ENCODE assay signal across 22 cellular contexts in genomic region chr12:127398026-127398715, GRCh38.
"Had no signal": no experiment of that assay in that cellular context is flagged by ENCODE, and none has a peak within 500 bp of the region (broad histone marks: within the 10 kb centered on the region; RNA-seq: fewer than 3 reads in every experiment).

No MANE protein-coding gene starts in this region.

- H3K4me1 Mint-ChIP-seq: neural crest cell, T-cell had no signal

- H3K27me3 ChIP-seq: right atrium auricular region, thyroid gland had no signal

- H3K9me3 ChIP-seq: left lung, right atrium auricular region, thyroid gland had no signal

- H3K27me3 Mint-ChIP-seq: T-cell had no signal

- H3K27ac ChIP-seq: left lung, right atrium auricular region, thyroid gland had no signal

- H3K36me3 Mint-ChIP-seq: T-cell had no signal

- H3K9me3 Mint-ChIP-seq: activated T-cell treated with anti-CD3 and anti-CD28 coated beads, Interleukin-2, amount 50 U/mL, for 4 hours; effector memory CD8-positive, alpha-beta T cell; neural crest cell; T-cell had no signal

- H3K36me3 ChIP-seq: left lung, right atrium auricular region, thyroid gland had no signal

- H3K27ac Mint-ChIP-seq: effector memory CD8-positive, alpha-beta T cell; progenitor cell of endocrine pancreas; T-cell had no signal

- H3K4me1 ChIP-seq: left lung, right atrium auricular region, thyroid gland had no signal

- DNase-seq: activated CD4-positive, alpha-beta T cell treated with anti-CD3 and anti-CD28 coated beads, Interleukin-2, amount 50 U/mL, for 1 hour; activated CD4-positive, CD25-positive, alpha-beta regulatory T cell treated with anti-CD3 and anti-CD28 coated beads, Interleukin-2, amount 50 U/mL, for 72 hours; activated CD8-positive, alpha-beta memory T cell treated with anti-CD3 and anti-CD28 coated beads, Interleukin-2, amount 50 U/mL, for 4 hours; activated effector memory CD4-positive, alpha-beta T cell treated with anti-CD3 and anti-CD28 coated beads, Interleukin-2, amount 50 U/mL, for 16 hours; activated naive CD4-positive, alpha-beta T cell treated with anti-CD3 and anti-CD28 coated beads, Interleukin-2, amount 50 U/mL, for 16 hours; activated T-cell treated with anti-CD3 and anti-CD28 coated beads, Interleukin-2, amount 50 U/mL, for 4 hours; aorta; dermis blood vessel endothelial cell; effector memory CD8-positive, alpha-beta T cell; hypothalamus; kidney; left lung; stimulated activated CD4-positive, alpha-beta T cell treated with anti-CD3 and anti-CD28 coated beads, Interleukin-12 subunit alpha, Interleukin-12 subunit beta, amount 100 ng/mL, for 4 hours; stimulated activated CD4-positive, alpha-beta T cell treated with anti-CD3 and anti-CD28 coated beads, Interleukin-1b, Interleukin-23, amount 100 ng/mL, for 48 hours; stimulated activated CD8-positive, alpha-beta memory T cell treated with anti-CD3 and anti-CD28 coated beads, Interleukin-4, amount 100 ng/mL, for 48 hours; stimulated activated naive CD4-positive, alpha-beta T cell; T-cell; T-helper 9 cell; thyroid gland had no signal

- H3K4me3 Mint-ChIP-seq: activated T-cell treated with anti-CD3 and anti-CD28 coated beads, Interleukin-2, amount 50 U/mL, for 4 hours; effector memory CD8-positive, alpha-beta T cell; neural crest cell; T-cell had no signal

- ATAC-seq: activated T-cell treated with anti-CD3 and anti-CD28 coated beads, Interleukin-2, amount 50 U/mL, for 4 hours; effector memory CD8-positive, alpha-beta T cell; left lung; T-cell had no signal

- H3K4me3 ChIP-seq: left lung, right atrium auricular region, thyroid gland had no signal
